In the genomic region with DNA sequence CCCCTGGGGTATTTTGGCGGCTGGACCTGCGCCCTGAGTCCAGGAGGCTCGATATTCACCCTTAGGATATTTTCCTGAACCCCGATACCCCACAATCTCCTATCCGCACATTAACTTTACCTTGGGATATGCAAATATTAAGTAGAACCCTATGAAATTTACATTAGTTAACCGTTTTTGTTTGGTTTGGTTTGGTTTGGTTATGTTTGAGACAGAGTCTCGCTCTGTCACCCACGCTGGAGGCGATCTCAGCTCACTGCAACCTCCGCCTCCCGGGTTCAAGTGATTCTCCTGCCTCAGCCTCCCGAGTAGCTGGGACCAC, we compare ENCODE assay signal across 11 cellular contexts. TPM values are rescaled to one million over a fixed set of nuclear protein-coding genes. Genes with fewer than 3 reads are reported as not detected.
DNase-seq lines count a peak whose midpoint lies in the region; ATAC-seq and TF ChIP-seq lines count a peak whose summit lies in the region.
"Had no signal": no experiment of that assay in that cellular context is flagged by ENCODE, and none has a peak within 500 bp of the region (broad histone marks: within the 10 kb centered on the region; RNA-seq: fewer than 3 reads in every experiment).

No MANE protein-coding gene starts in this region.

- H3K9me3 Mint-ChIP-seq in activated T-cell treated with anti-CD3 and anti-CD28 coated beads, Interleukin-2, amount 50 U/mL, for 72 hours: no peaks in the 10 kb centered on the region
- no peaks in the 10 kb centered on the region for H3K9me3 Mint-ChIP-seq in activated T-cell treated with anti-CD3 and anti-CD28 coated beads, Interleukin-2, amount 50 U/mL, for 24 hours
- H3K9me3 Mint-ChIP-seq in glutamatergic neuron (ENCODE audit: unreplicated experiment): peaks cover 1% of the 10 kb centered on the region

- in situ Hi-C loops in brain microvascular endothelial cell (cut with HindIII; ENCODE audit: low pct_ligation_motif_present, low sequenced_read_pairs): no loop called here

- no peak for DNase-seq in activated T-cell treated with anti-CD3 and anti-CD28 coated beads, Interleukin-2, amount 50 U/mL, for 72 hours
- DNase-seq in activated T-cell treated with anti-CD3 and anti-CD28 coated beads, Interleukin-2, amount 50 U/mL, for 24 hours: no peak
- DNase-seq in SK-N-MC (ENCODE audit: low read depth, low spot score): no peak
- no peak for DNase-seq in glutamatergic neuron
- no peak for DNase-seq in testis
- DNase-seq in brain microvascular endothelial cell: no peak
- DNase-seq in SK-N-DZ (ENCODE audit: low spot score): no peak

- H3K36me3 ChIP-seq in SK-N-MC (ENCODE audit: insufficient read depth, low read length) (no peaks in the 10 kb centered on the region), testis (ENCODE audit: low read depth, missing control alignments) (no peaks in the 10 kb centered on the region), brain microvascular endothelial cell (replicated peaks) (no peaks in the 10 kb centered on the region)
- H3K36me3 ChIP-seq: sigmoid colon had no signal

- 9 to 18% methylated on average over 12 of the region's 12 CpGs for WGBS in testis, 2 donors

- H3K4me1 ChIP-seq in testis: peaks cover 11% of the 10 kb centered on the region

- intact Hi-C loops in testis (cut with DNase I; ENCODE audit: low total_unique reads): no loop called here

- H3K4me3 ChIP-seq in SK-N-MC (peak overlapping the region; percentile 75), testis (peak overlapping the region; percentile 36 to 57), brain microvascular endothelial cell (ENCODE audit: low read depth, low read length) (no peak overlapping the region)
- H3K4me3 ChIP-seq: body of pancreas had no signal

- peak overlapping the region; percentile 63 for H3K9ac ChIP-seq in SK-N-MC (ENCODE audit: insufficient read length)

- H3K9me3 ChIP-seq in SK-N-MC (ENCODE audit: low read depth, low read length) (no peaks in the 10 kb centered on the region), testis (no peaks in the 10 kb centered on the region)
- H3K9me3 ChIP-seq: body of pancreas, sigmoid colon had no signal

- H3K27ac ChIP-seq in SK-N-MC (no peak overlapping the region), testis (no peak overlapping the region), brain microvascular endothelial cell (no peak overlapping the region)
- H3K27ac ChIP-seq: body of pancreas, sigmoid colon had no signal

- no peaks in the 10 kb centered on the region for H3K27me3 ChIP-seq in testis
- peaks cover 2% of the 10 kb centered on the region for H3K27me3 ChIP-seq in brain microvascular endothelial cell (replicated peaks)

- H3K36me3 Mint-ChIP-seq in activated T-cell treated with anti-CD3 and anti-CD28 coated beads, Interleukin-2, amount 50 U/mL, for 72 hours (ENCODE audit: insufficient read depth in 2 of 2): no peaks in the 10 kb centered on the region
- no peaks in the 10 kb centered on the region for H3K36me3 Mint-ChIP-seq in activated T-cell treated with anti-CD3 and anti-CD28 coated beads, Interleukin-2, amount 50 U/mL, for 24 hours (ENCODE audit: low read depth)
- H3K36me3 Mint-ChIP-seq in glutamatergic neuron (ENCODE audit: unreplicated experiment): no peaks in the 10 kb centered on the region

- no peak for TF ChIP-seq POLR2A in testis (IDR thresholded peaks at IDR 0.05)

- no peak overlapping the region for H3K27ac Mint-ChIP-seq in activated T-cell treated with anti-CD3 and anti-CD28 coated beads, Interleukin-2, amount 50 U/mL, for 72 hours
- no peak overlapping the region for H3K27ac Mint-ChIP-seq in activated T-cell treated with anti-CD3 and anti-CD28 coated beads, Interleukin-2, amount 50 U/mL, for 24 hours
- H3K27ac Mint-ChIP-seq in glutamatergic neuron (ENCODE audit: unreplicated experiment): no peak overlapping the region

- peak; percentile 54 for TF ChIP-seq CTCF in glutamatergic neuron (IDR thresholded peaks at IDR 0.05; ENCODE audit: partially characterized antibody, unreplicated experiment)
- no peak for TF ChIP-seq CTCF in testis (IDR thresholded peaks at IDR 0.05)
- no peak for TF ChIP-seq CTCF in brain microvascular endothelial cell (IDR thresholded peaks at IDR 0.05; ENCODE audit: low read depth, low read length, missing control alignments)

- ATAC-seq in activated T-cell treated with anti-CD3 and anti-CD28 coated beads, Interleukin-2, amount 50 U/mL, for 72 hours (replicated peaks in 1 of 2): no peak
- no peak for ATAC-seq in HG02870 (IDR thresholded peaks at IDR 0.05; ENCODE audit: unreplicated experiment)

- H3K4me1 Mint-ChIP-seq in activated T-cell treated with anti-CD3 and anti-CD28 coated beads, Interleukin-2, amount 50 U/mL, for 72 hours (ENCODE audit: low read depth): no peaks in the 10 kb centered on the region
- H3K4me1 Mint-ChIP-seq in activated T-cell treated with anti-CD3 and anti-CD28 coated beads, Interleukin-2, amount 50 U/mL, for 24 hours (ENCODE audit: low read depth): peaks cover 4% of the 10 kb centered on the region
- H3K4me1 Mint-ChIP-seq in glutamatergic neuron (ENCODE audit: low read depth, unreplicated experiment): peaks cover 2% of the 10 kb centered on the region

- H3K4me3 Mint-ChIP-seq in activated T-cell treated with anti-CD3 and anti-CD28 coated beads, Interleukin-2, amount 50 U/mL, for 72 hours: peak overlapping the region; percentile 18 to 56
- no peak overlapping the region for H3K4me3 Mint-ChIP-seq in activated T-cell treated with anti-CD3 and anti-CD28 coated beads, Interleukin-2, amount 50 U/mL, for 24 hours
- no peak overlapping the region for H3K4me3 Mint-ChIP-seq in glutamatergic neuron (ENCODE audit: unreplicated experiment)

- peaks cover 7% of the 10 kb centered on the region for H3K27me3 Mint-ChIP-seq in activated T-cell treated with anti-CD3 and anti-CD28 coated beads, Interleukin-2, amount 50 U/mL, for 72 hours (ENCODE audit: low read depth)
- peaks cover 31% of the 10 kb centered on the region for H3K27me3 Mint-ChIP-seq in activated T-cell treated with anti-CD3 and anti-CD28 coated beads, Interleukin-2, amount 50 U/mL, for 24 hours
- peaks cover 3% of the 10 kb centered on the region for H3K27me3 Mint-ChIP-seq in glutamatergic neuron (ENCODE audit: unreplicated experiment)

RNA-seq across cellular contexts. Expression of a gene that starts 9.3 kb away (rescaled TPM):
- total RNA-seq in activated T-cell treated with anti-CD3 and anti-CD28 coated beads, Interleukin-2, amount 50 U/mL, for 72 hours: 1 to 10 TPM; 1.4 to 1.8 TPM
- total RNA-seq in glutamatergic neuron (ENCODE audit: unreplicated experiment) (0.49 TPM), testis (1 to 10 TPM; 2.5 to 3.1 TPM)
- polyA plus RNA-seq in testis (ENCODE audit: insufficient read depth, low read depth, low replicate concordance): 6.5 TPM
- polyA plus RNA-seq in SK-N-DZ (2014; cell fraction: cytosol; rRNA removed): 2.3 and 2.6 TPM in 2 replicates
- 1.2 and 3.4 TPM in 2 replicates for polyA plus RNA-seq in SK-N-DZ (2014; cell fraction: nucleus; rRNA removed)

RNA-seq across cellular contexts. Expression of a gene that starts 19.7 kb away (rescaled TPM):
- 10 to 100 TPM; 32.3 to 34.9 TPM for total RNA-seq in activated T-cell treated with anti-CD3 and anti-CD28 coated beads, Interleukin-2, amount 50 U/mL, for 72 hours
- total RNA-seq in glutamatergic neuron (ENCODE audit: unreplicated experiment): 22.6 TPM
- 10 to 100 TPM; 38.4 to 63.3 TPM for total RNA-seq in testis
- 51.1 TPM for polyA plus RNA-seq in testis (ENCODE audit: insufficient read depth, low read depth, low replicate concordance)
- polyA plus RNA-seq in SK-N-DZ (2014; cell fraction: cytosol; rRNA removed): 83.1 and 84.0 TPM in 2 replicates
- polyA plus RNA-seq in SK-N-DZ (2014; cell fraction: nucleus; rRNA removed): 57.5 and 57.8 TPM in 2 replicates

RNA-seq across cellular contexts. Expression of a gene that starts 41.4 kb away (rescaled TPM):
- total RNA-seq in activated T-cell treated with anti-CD3 and anti-CD28 coated beads, Interleukin-2, amount 50 U/mL, for 72 hours: not detected
- not detected for total RNA-seq in glutamatergic neuron (ENCODE audit: unreplicated experiment)
- total RNA-seq in testis: under 1 TPM in 1 of 2 donors, not detected in 1; 0.37 TPM
- polyA plus RNA-seq in testis (ENCODE audit: insufficient read depth, low read depth, low replicate concordance): 1.5 TPM
- polyA plus RNA-seq in SK-N-DZ (2014; cell fraction: cytosol; rRNA removed): 5.0 and 5.9 TPM in 2 replicates
- 0.73 and 2.0 TPM in 2 replicates for polyA plus RNA-seq in SK-N-DZ (2014; cell fraction: nucleus; rRNA removed)
- total RNA-seq: body of pancreas, urinary bladder had no signal
- polyA plus RNA-seq: urinary bladder had no signal

RNA-seq across cellular contexts. Expression of a gene that starts 52.8 kb away (rescaled TPM):
- total RNA-seq in activated T-cell treated with anti-CD3 and anti-CD28 coated beads, Interleukin-2, amount 50 U/mL, for 72 hours: not detected
- total RNA-seq in glutamatergic neuron (ENCODE audit: unreplicated experiment) (not detected), testis (not detected)
- polyA plus RNA-seq in testis (ENCODE audit: insufficient read depth, low read depth, low replicate concordance): 0.99 TPM
- polyA plus RNA-seq in SK-N-DZ (2014; cell fraction: cytosol; rRNA removed): 99.5 and 123 TPM in 2 replicates
- polyA plus RNA-seq in SK-N-DZ (2014; cell fraction: nucleus; rRNA removed): 54.4 and 69.0 TPM in 2 replicates
- total RNA-seq: sigmoid colon, urinary bladder had no signal
- polyA plus RNA-seq: sigmoid colon, urinary bladder had no signal

Comparison
In these comparisons a context has a peak if more than half of its experiments do, and no peak if none do; other contexts are left out.
1. H3K4me3 Mint-ChIP-seq: peak in activated T-cell treated with anti-CD3 and anti-CD28 coated beads, Interleukin-2, amount 50 U/mL, for 72 hours (2 of 2); none in activated T-cell treated with anti-CD3 and anti-CD28 coated beads, Interleukin-2, amount 50 U/mL, for 24 hours (single experiment) and glutamatergic neuron (single experiment).